29 cellular contexts compared by ENCODE assay signal in the genomic region with DNA sequence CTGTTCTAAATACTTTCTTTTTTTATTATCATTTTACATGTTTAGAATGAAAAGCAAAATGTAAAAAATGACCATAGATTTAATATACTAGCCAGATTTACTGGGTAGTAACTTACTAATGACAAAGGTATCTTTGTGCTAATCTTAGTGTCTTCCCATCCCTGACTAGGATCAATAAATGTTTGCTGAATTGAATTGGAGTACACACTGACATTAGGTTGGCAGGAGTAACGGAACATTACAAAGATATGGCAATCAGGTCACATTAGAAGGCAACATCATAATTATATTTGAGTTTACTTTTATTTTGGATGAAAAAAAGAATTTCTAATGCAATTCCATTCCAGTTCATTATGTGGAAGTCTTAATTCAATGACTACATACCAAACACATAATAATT.
"Had no signal": no experiment of that assay in that cellular context is flagged by ENCODE, and none has a peak within 500 bp of the region (broad histone marks: within the 10 kb centered on the region; RNA-seq: fewer than 3 reads in every experiment).

No MANE protein-coding gene starts in this region.

- H3K36me3 Mint-ChIP-seq: stimulated activated effector memory CD8-positive, alpha-beta T cell treated with anti-CD3 and anti-CD28 coated beads, Interleukin-12 subunit alpha, Interleukin-12 subunit beta, amount 100 ng/mL, for 72 hours; stimulated activated memory B cell treated with anti-CD40 and anti-IgM and Interleukin-4, amounts not matched to agents 10 μg/mL and 1 μg/mL and 100 μg/mL, for 72 hours; stimulated activated naive B cell treated with anti-CD40 and anti-IgM and Interleukin-4, amounts not matched to agents 10 μg/mL and 1 μg/mL and 100 μg/mL, for 72 hours had no signal

- H3K27me3 Mint-ChIP-seq: stimulated activated memory B cell treated with anti-CD40 and anti-IgM and Interleukin-4, amounts not matched to agents 10 μg/mL and 1 μg/mL and 100 μg/mL, for 72 hours; stimulated activated naive CD8-positive, alpha-beta T cell treated with anti-CD3 and anti-CD28 coated beads, Interleukin-15, amount 100 ng/mL, for 72 hours; stimulated activated naive CD8-positive, alpha-beta T cell treated with anti-CD3 and anti-CD28 coated beads, Interleukin-15, Interleukin-2, amounts not matched to agents 100 ng/mL and 50 ng/mL, for 24 hours; type B pancreatic cell had no signal

- H3K27ac Mint-ChIP-seq: stimulated activated effector memory CD8-positive, alpha-beta T cell treated with anti-CD3 and anti-CD28 coated beads, Interleukin-12 subunit alpha, Interleukin-12 subunit beta, amount 100 ng/mL, for 72 hours; stimulated activated memory B cell treated with anti-CD40 and anti-IgM and Interleukin-4, amounts not matched to agents 10 μg/mL and 1 μg/mL and 100 μg/mL, for 72 hours; stimulated activated naive B cell treated with anti-CD40 and anti-IgM and Interleukin-4, amounts not matched to agents 10 μg/mL and 1 μg/mL and 100 μg/mL, for 72 hours; stimulated activated naive CD8-positive, alpha-beta T cell treated with anti-CD3 and anti-CD28 coated beads, Interleukin-15, amount 100 ng/mL, for 72 hours; stimulated activated naive CD8-positive, alpha-beta T cell treated with anti-CD3 and anti-CD28 coated beads, Interleukin-15, Interleukin-2, amounts not matched to agents 100 ng/mL and 50 ng/mL, for 24 hours; type B pancreatic cell had no signal

- FAIRE-seq: urothelium cell line had no signal

- H3K9me3 Mint-ChIP-seq: stimulated activated effector memory CD8-positive, alpha-beta T cell treated with anti-CD3 and anti-CD28 coated beads, Interleukin-12 subunit alpha, Interleukin-12 subunit beta, amount 100 ng/mL, for 72 hours; stimulated activated memory B cell treated with anti-CD40 and anti-IgM and Interleukin-4, amounts not matched to agents 10 μg/mL and 1 μg/mL and 100 μg/mL, for 72 hours; stimulated activated naive B cell treated with anti-CD40 and anti-IgM and Interleukin-4, amounts not matched to agents 10 μg/mL and 1 μg/mL and 100 μg/mL, for 72 hours; stimulated activated naive CD8-positive, alpha-beta T cell treated with anti-CD3 and anti-CD28 coated beads, Interleukin-15, amount 100 ng/mL, for 72 hours; stimulated activated naive CD8-positive, alpha-beta T cell treated with anti-CD3 and anti-CD28 coated beads, Interleukin-15, Interleukin-2, amounts not matched to agents 100 ng/mL and 50 ng/mL, for 24 hours; type B pancreatic cell had no signal

- ATAC-seq: stimulated activated effector memory CD8-positive, alpha-beta T cell treated with anti-CD3 and anti-CD28 coated beads, Interleukin-12 subunit alpha, Interleukin-12 subunit beta, amount 100 ng/mL, for 72 hours; stimulated activated memory B cell treated with anti-CD40 and anti-IgM and Interleukin-4, amounts not matched to agents 10 μg/mL and 1 μg/mL and 100 μg/mL, for 72 hours; stimulated activated naive B cell treated with anti-CD40 and anti-IgM and Interleukin-4, amounts not matched to agents 10 μg/mL and 1 μg/mL and 100 μg/mL, for 72 hours; stimulated activated naive CD8-positive, alpha-beta T cell treated with anti-CD3 and anti-CD28 coated beads, Interleukin-15, amount 100 ng/mL, for 72 hours; stimulated activated naive CD8-positive, alpha-beta T cell treated with anti-CD3 and anti-CD28 coated beads, Interleukin-15, Interleukin-2, amounts not matched to agents 100 U/mL and 50 U/mL, for 24 hours; upper lobe of right lung had no signal

- H3K4me1 Mint-ChIP-seq: stimulated activated effector memory CD8-positive, alpha-beta T cell treated with anti-CD3 and anti-CD28 coated beads, Interleukin-12 subunit alpha, Interleukin-12 subunit beta, amount 100 ng/mL, for 72 hours; stimulated activated memory B cell treated with anti-CD40 and anti-IgM and Interleukin-4, amounts not matched to agents 10 μg/mL and 1 μg/mL and 100 μg/mL, for 72 hours; stimulated activated naive B cell treated with anti-CD40 and anti-IgM and Interleukin-4, amounts not matched to agents 10 μg/mL and 1 μg/mL and 100 μg/mL, for 72 hours; stimulated activated naive CD8-positive, alpha-beta T cell treated with anti-CD3 and anti-CD28 coated beads, Interleukin-15, amount 100 ng/mL, for 72 hours had no signal

- H3K27me3 ChIP-seq: stomach, suprapubic skin, testis, thyroid gland, tibial artery, tibial nerve, transverse colon, upper lobe of left lung, upper lobe of right lung, uterus, vagina had no signal

- H3K36me3 ChIP-seq: stomach, suprapubic skin, thoracic aorta, thyroid gland, tibial artery, tibial nerve, transverse colon, upper lobe of left lung, upper lobe of right lung, uterus, vagina had no signal

- H3K4me3 ChIP-seq: stomach, suprapubic skin, testis, thoracic aorta, thyroid gland, tibial artery, tibial nerve, transverse colon, upper lobe of left lung, upper lobe of right lung, uterus, vagina had no signal

- DNase-seq: stimulated activated CD4-positive, alpha-beta T cell treated with anti-CD3 and anti-CD28 coated beads, Interleukin-2, amount 100 ng/mL, for 48 hours; stimulated activated CD4-positive, alpha-beta T cell treated with anti-CD3 and anti-CD28 coated beads, Interleukin-4, amount 100 ng/mL, for 1 hour; stimulated activated CD4-positive, alpha-beta T cell treated with anti-CD3 and anti-CD28 coated beads, Interleukin-4, amount 100 ng/mL, for 24 hours; stimulated activated CD4-positive, alpha-beta T cell treated with anti-CD3 and anti-CD28 coated beads, Interleukin-4, amount 100 ng/mL, for 4 hours; stimulated activated CD8-positive, alpha-beta memory T cell treated with anti-CD3 and anti-CD28 coated beads, Interleukin-4, amount 100 ng/mL, for 48 hours; stimulated activated naive B cell treated with anti-CD40 and anti-IgM and Interleukin-4, amounts not matched to agents 10 μg/mL and 1 μg/mL and 100 μg/mL, for 72 hours; stimulated activated naive CD4-positive, alpha-beta T cell; stimulated activated naive CD4-positive, alpha-beta T cell treated with Interleukin-2 at 50 U/mL for 16 hours; stimulated activated naive CD8-positive, alpha-beta T cell treated with anti-CD3 and anti-CD28 coated beads, Interleukin-15, amount 100 ng/mL, for 72 hours; stimulated activated naive CD8-positive, alpha-beta T cell treated with anti-CD3 and anti-CD28 coated beads, Interleukin-15, Interleukin-2, amounts not matched to agents 100 U/mL and 50 U/mL, for 24 hours; stomach; substantia nigra; testis; thyroid gland; tibial artery; transverse colon; trophoblast cell; upper lobe of left lung; upper lobe of right lung; uterus had no signal

- H3K4me3 Mint-ChIP-seq: stimulated activated effector memory CD8-positive, alpha-beta T cell treated with anti-CD3 and anti-CD28 coated beads, Interleukin-12 subunit alpha, Interleukin-12 subunit beta, amount 100 ng/mL, for 72 hours; stimulated activated memory B cell treated with anti-CD40 and anti-IgM and Interleukin-4, amounts not matched to agents 10 μg/mL and 1 μg/mL and 100 μg/mL, for 72 hours; stimulated activated naive B cell treated with anti-CD40 and anti-IgM and Interleukin-4, amounts not matched to agents 10 μg/mL and 1 μg/mL and 100 μg/mL, for 72 hours; stimulated activated naive CD8-positive, alpha-beta T cell treated with anti-CD3 and anti-CD28 coated beads, Interleukin-15, amount 100 ng/mL, for 72 hours; stimulated activated naive CD8-positive, alpha-beta T cell treated with anti-CD3 and anti-CD28 coated beads, Interleukin-15, Interleukin-2, amounts not matched to agents 100 ng/mL and 50 ng/mL, for 24 hours; type B pancreatic cell had no signal

- H3K9me3 ChIP-seq: stomach, suprapubic skin, testis, thoracic aorta, thyroid gland, tibial artery, tibial nerve, transverse colon, upper lobe of left lung, upper lobe of right lung, uterus, vagina had no signal

- H3K4me1 ChIP-seq: stomach, suprapubic skin, testis, thyroid gland, tibial artery, tibial nerve, upper lobe of left lung, upper lobe of right lung, uterus, vagina had no signal

- H3K27ac ChIP-seq: stomach, suprapubic skin, testis, thoracic aorta, thyroid gland, tibial artery, tibial nerve, transverse colon, upper lobe of left lung, upper lobe of right lung, uterus, vagina had no signal
